Comparison of ENCODE assay signal across 8 cellular contexts in genomic region chr9:37954581-37954981, GRCh38. TPM values are rescaled to one million over a fixed set of nuclear protein-coding genes. Genes with fewer than 3 reads are reported as not detected.
DNase-seq lines count a peak whose midpoint lies in the region; ATAC-seq lines count a peak whose summit lies in the region.

No MANE protein-coding gene starts in this region.

- H3K27ac ChIP-seq in mesodermal cell (ENCODE audit: low read depth, low read length, severe bottlenecking) = peak overlapping the region; percentile 84

- in situ Hi-C loops in KBM-7 (cut with MboI; ENCODE audit: low pct_unique_long_range_greater_than_20kb, low sequenced_read_pairs) = no loop called here

- no peaks in the 10 kb centered on the region for H3K9me3 ChIP-seq in mesodermal cell (ENCODE audit: control insufficient read depth, low read length)

- peaks cover 64% of the 10 kb centered on the region for H3K36me3 ChIP-seq in mesodermal cell (ENCODE audit: control insufficient read depth, insufficient read depth, low read length)

- peaks cover 42% of the 10 kb centered on the region for H3K4me1 ChIP-seq in mesodermal cell (ENCODE audit: control insufficient read depth, insufficient read depth, low read length, poor library complexity, severe bottlenecking)

- ATAC-seq in GM18858 (IDR thresholded peaks at IDR 0.05; ENCODE audit: unreplicated experiment) (peak; percentile 42), GM21529 (IDR thresholded peaks at IDR 0.05; ENCODE audit: unreplicated experiment) (peak; percentile 53), HG03460 (IDR thresholded peaks at IDR 0.05; ENCODE audit: unreplicated experiment) (peak; percentile 44), HG03025 (IDR thresholded peaks at IDR 0.05; ENCODE audit: low FRiP score, unreplicated experiment) (no peak)

- no peak overlapping the region for H3K4me3 ChIP-seq in mesodermal cell (ENCODE audit: extremely low read depth, insufficient read depth, low read length, poor library complexity, severe bottlenecking)

- 71 to 75% methylated on average over 3 of the region's 3 CpGs for WGBS in mesodermal cell (ENCODE audit: insufficient coverage in 2 of 2), 2 experiments

- DNase-seq in NCI-H82 (lab: John Stamatoyannopoulos, UW) = no peak
- no peak for DNase-seq in KBM-7
- DNase-seq in epidermal melanocyte (ENCODE audit: insufficient read length, low spot score) = no peak

RNA-seq across cellular contexts. Expression of gene SLC25A51, which starts 50.7 kb away (rescaled TPM):
- polyA plus RNA-seq in mesodermal cell (2013, experiment 1 of 2) = 16.0 TPM
- polyA plus RNA-seq in mesodermal cell (2013, experiment 2 of 2) = 17.6 TPM
